ENCODE assay signal across 16 cellular contexts in the genomic region with DNA sequence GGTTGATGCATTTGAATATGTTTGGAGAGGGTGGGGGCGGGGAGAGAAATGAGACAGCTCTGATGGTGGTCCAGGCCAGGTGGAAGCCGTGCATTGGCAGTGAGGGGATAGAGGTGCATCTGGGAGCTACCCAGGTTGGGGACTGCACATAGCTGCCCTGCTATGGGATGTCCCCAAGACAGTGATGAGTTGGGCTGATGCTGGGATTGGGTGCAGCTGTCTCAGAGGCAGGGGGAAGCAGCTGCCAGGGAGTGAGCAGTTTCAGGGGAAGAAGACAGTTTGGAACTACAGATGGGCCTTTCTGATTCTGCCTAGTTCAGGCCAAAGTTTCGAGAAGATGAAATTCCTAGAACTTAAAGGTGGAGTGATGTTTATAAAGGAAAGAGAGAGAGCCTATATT. TPM values are rescaled to one million over a fixed set of nuclear protein-coding genes. Genes with fewer than 3 reads are reported as not detected.
A peak's percentile ranks its signal among the peaks of the same experiment; 100 is the strongest.
DNase-seq lines count a peak whose midpoint lies in the region; ATAC-seq, FAIRE-seq and TF ChIP-seq lines count a peak whose summit lies in the region.
"Had no signal": no experiment of that assay in that cellular context is flagged by ENCODE, and none has a peak within 500 bp of the region (broad histone marks: within the 10 kb centered on the region; RNA-seq: fewer than 3 reads in every experiment).

No MANE protein-coding gene starts in this region.

- no peak for TF ChIP-seq CTCF in SU-DHL-6 (IDR thresholded peaks at IDR 0.05; ENCODE audit: insufficient read depth, low read length, poor library complexity, severe bottlenecking)
- no peak for TF ChIP-seq CTCF in glutamatergic neuron (IDR thresholded peaks at IDR 0.05; ENCODE audit: partially characterized antibody, unreplicated experiment)
- TF ChIP-seq CTCF in neural progenitor cell (IDR thresholded peaks at IDR 0.05): no peak
- no peak for TF ChIP-seq CTCF in body of pancreas (IDR thresholded peaks at IDR 0.05)

- no peak for DNase-seq in CD4-positive, alpha-beta memory T cell
- DNase-seq in glutamatergic neuron (no peak), neural progenitor cell (ENCODE audit: low spot score) (no peak), urothelium cell line (ENCODE audit: low spot score) (no peak), NCI-H748 treated with DMSO at 0.1 percent for 48 hours (lab: John Stamatoyannopoulos, UW) (no peak), posterior vena cava (ENCODE audit: low spot score) (no peak), body of pancreas (no peak)
- DNase-seq: mesendoderm; MG63; NCI-H2107; psoas muscle; stimulated activated CD4-positive, alpha-beta T cell treated with anti-CD3 and anti-CD28 coated beads, Interleukin-2, amount 100 ng/mL, for 24 hours had no signal

- H3K4me1 Mint-ChIP-seq in CD4-positive, alpha-beta memory T cell: peaks cover 11 to 18% (median 13%) of the 10 kb centered on the region in 4 donors
- H3K4me1 Mint-ChIP-seq in glutamatergic neuron (ENCODE audit: low read depth, unreplicated experiment): peaks cover 22% of the 10 kb centered on the region
- peaks cover 13% of the 10 kb centered on the region for H3K4me1 Mint-ChIP-seq in neural progenitor cell

- FAIRE-seq in urothelium cell line (lab: Jason Lieb, UNC): no peak

- CTCF ChIA-PET in CD4-positive, alpha-beta memory T cell (lab: Charles Lee; ENCODE audit: partially characterized antibody): interaction anchor here (1.9 to 2.1 kb wide), 2 partner anchors 30 to 33 kb away, joined by 5 to 6 read pairs; no protein-coding TSS in a partner anchor

- no peak for ATAC-seq in body of pancreas

- intact Hi-C loops in CD4-positive, alpha-beta memory T cell (cut with micrococcal nuclease): no loop called here
- intact Hi-C loops in posterior vena cava (cut with DNase I) (no loop called here), body of pancreas (cut with DNase I) (no loop called here)

- no peaks in the 10 kb centered on the region for H3K36me3 Mint-ChIP-seq in CD4-positive, alpha-beta memory T cell
- H3K36me3 Mint-ChIP-seq in glutamatergic neuron (ENCODE audit: unreplicated experiment) (no peaks in the 10 kb centered on the region), neural progenitor cell (no peaks in the 10 kb centered on the region)

- 89 to 91% methylated on average over 3 of the region's 3 CpGs for WGBS in body of pancreas, 2 donors

- POLR2A ChIA-PET in CD4-positive, alpha-beta memory T cell (lab: Charles Lee; ENCODE audit: partially characterized antibody): no interaction called here

- no peaks in the 10 kb centered on the region for H4K20me1 ChIP-seq in SU-DHL-6 (ENCODE audit: low read depth, low read length)
- no peaks in the 10 kb centered on the region for H4K20me1 ChIP-seq in neural progenitor cell (ENCODE audit: low read depth)

- H3K27ac ChIP-seq in CD4-positive, alpha-beta memory T cell (ENCODE audit: low read depth, low read length): no peak overlapping the region
- H3K27ac ChIP-seq in SU-DHL-6 (ENCODE audit: low read depth, low read length) (no peak overlapping the region), neural progenitor cell (no peak overlapping the region), body of pancreas (peak overlapping the region in 1 of 4 donors; percentile 5)
- H3K27ac ChIP-seq: C4-2B, hepatocyte had no signal

- peaks cover 13% of the 10 kb centered on the region for H3K4me1 ChIP-seq in CD4-positive, alpha-beta memory T cell (ENCODE audit: insufficient read depth, low read length)
- no peaks in the 10 kb centered on the region for H3K4me1 ChIP-seq in neural progenitor cell
- no peaks in the 10 kb centered on the region for H3K4me1 ChIP-seq in body of pancreas
- H3K4me1 ChIP-seq: psoas muscle had no signal

- peak overlapping the region in 1 of 8 donors; percentile 7 for H3K4me3 Mint-ChIP-seq in CD4-positive, alpha-beta memory T cell
- peak overlapping the region; percentile 46 for H3K4me3 Mint-ChIP-seq in glutamatergic neuron (ENCODE audit: unreplicated experiment)
- H3K4me3 Mint-ChIP-seq in neural progenitor cell: no peak overlapping the region

- H3K9me2 ChIP-seq in SU-DHL-6 (replicated peaks; ENCODE audit: insufficient read depth, low read length): no peaks in the 10 kb centered on the region

- H3K4me2 ChIP-seq in SU-DHL-6 (ENCODE audit: low read depth, low read length, poor library complexity, severe bottlenecking): no peak overlapping the region
- no peak overlapping the region for H3K4me2 ChIP-seq in neural progenitor cell
- H3K4me2 ChIP-seq: hepatocyte had no signal

- H3K79me2 ChIP-seq in SU-DHL-6 (ENCODE audit: insufficient read depth, low read length) (no peaks in the 10 kb centered on the region), neural progenitor cell (ENCODE audit: low read depth) (no peaks in the 10 kb centered on the region)

- no peaks in the 10 kb centered on the region for H3K27me3 ChIP-seq in CD4-positive, alpha-beta memory T cell (ENCODE audit: insufficient read depth, low read length)
- no peaks in the 10 kb centered on the region for H3K27me3 ChIP-seq in SU-DHL-6 (ENCODE audit: low read length)
- H3K27me3 ChIP-seq in neural progenitor cell: no peaks in the 10 kb centered on the region
- H3K27me3 ChIP-seq in body of pancreas: no peaks in the 10 kb centered on the region
- H3K27me3 ChIP-seq: hepatocyte, MG63 had no signal

- H3F3A ChIP-seq in SU-DHL-6 (ENCODE audit: insufficient read depth) (no peaks in the 10 kb centered on the region), neural progenitor cell (ENCODE audit: low read depth) (no peaks in the 10 kb centered on the region)

- TF ChIP-seq POLR2A in body of pancreas (IDR thresholded peaks at IDR 0.05): no peak

- peak overlapping the region; percentile 64 for H2AFZ ChIP-seq in SU-DHL-6 (ENCODE audit: low read depth, low read length, severe bottlenecking)
- peak overlapping the region; percentile 44 for H2AFZ ChIP-seq in neural progenitor cell (replicated peaks)
- H2AFZ ChIP-seq: hepatocyte had no signal

- no peak overlapping the region for H3K4me3 ChIP-seq in CD4-positive, alpha-beta memory T cell (ENCODE audit: low read length in 2 of 2)
- H3K4me3 ChIP-seq in SU-DHL-6 (ENCODE audit: insufficient read depth, low read length, poor library complexity, severe bottlenecking): no peak overlapping the region
- H3K4me3 ChIP-seq in neural progenitor cell: no peak overlapping the region
- H3K4me3 ChIP-seq in body of pancreas: no peak overlapping the region
- H3K4me3 ChIP-seq: hepatocyte, MG63, psoas muscle had no signal

- H3K9me3 Mint-ChIP-seq in CD4-positive, alpha-beta memory T cell: no peaks in the 10 kb centered on the region
- H3K9me3 Mint-ChIP-seq in glutamatergic neuron (ENCODE audit: unreplicated experiment): peaks cover 2% of the 10 kb centered on the region
- no peaks in the 10 kb centered on the region for H3K9me3 Mint-ChIP-seq in neural progenitor cell

- H3K9ac ChIP-seq in SU-DHL-6 (ENCODE audit: low read length) (no peak overlapping the region), neural progenitor cell (no peak overlapping the region)

- H3K27me3 Mint-ChIP-seq in CD4-positive, alpha-beta memory T cell: peaks cover 0 to 2% of the 10 kb centered on the region in 2 donors
- peaks cover 6% of the 10 kb centered on the region for H3K27me3 Mint-ChIP-seq in glutamatergic neuron (ENCODE audit: unreplicated experiment)
- peaks cover 6% of the 10 kb centered on the region for H3K27me3 Mint-ChIP-seq in neural progenitor cell (ENCODE audit: insufficient read depth, low read depth)

- peak overlapping the region in 6 of 7 donors; percentile 13 to 82 (median 54) for H3K27ac Mint-ChIP-seq in CD4-positive, alpha-beta memory T cell
- H3K27ac Mint-ChIP-seq in glutamatergic neuron (ENCODE audit: unreplicated experiment) (peak overlapping the region; percentile 76), neural progenitor cell (peak overlapping the region; percentile 78)

- H3K9me3 ChIP-seq in CD4-positive, alpha-beta memory T cell (ENCODE audit: control insufficient read depth in 1 of 2, low read length in 2 of 2): no peaks in the 10 kb centered on the region
- H3K9me3 ChIP-seq in SU-DHL-6 (ENCODE audit: insufficient read depth, low read length) (no peaks in the 10 kb centered on the region), neural progenitor cell (ENCODE audit: low read depth) (no peaks in the 10 kb centered on the region), body of pancreas (no peaks in the 10 kb centered on the region)
- H3K9me3 ChIP-seq: MG63, psoas muscle had no signal

- H3K36me3 ChIP-seq in CD4-positive, alpha-beta memory T cell (ENCODE audit: insufficient read depth, low read length): no peaks in the 10 kb centered on the region
- H3K36me3 ChIP-seq in SU-DHL-6 (ENCODE audit: low read length) (no peaks in the 10 kb centered on the region), neural progenitor cell (no peaks in the 10 kb centered on the region), body of pancreas (replicated peaks in 1 of 2; ENCODE audit: insufficient read depth in 1 of 2, low read depth in 2 of 2) (no peaks in the 10 kb centered on the region)
- H3K36me3 ChIP-seq: MG63 had no signal

RNA-seq across cellular contexts. Expression of a gene that starts 23.4 kb away (rescaled TPM):
- 1 to 10 TPM; 2.4 to 2.8 TPM for total RNA-seq in CD4-positive, alpha-beta memory T cell
- not detected for polyA plus RNA-seq in CD4-positive, alpha-beta memory T cell
- total RNA-seq in glutamatergic neuron (ENCODE audit: unreplicated experiment): not detected
- total RNA-seq in neural progenitor cell (ENCODE audit: low replicate concordance): 0.07 and 0.12 TPM in 2 replicates
- total RNA-seq in posterior vena cava: 100 to 1,000 TPM in 1 of 2 donors, 10 to 100 TPM in 1; 95.3 to 171 TPM
- total RNA-seq in body of pancreas: 100 to 1,000 TPM in 1 of 2 donors, 10 to 100 TPM in 1; 33.7 to 101 TPM
- total RNA-seq: H4 had no signal

Comparison
In these comparisons a context has a peak if more than half of its experiments do, and no peak if none do; other contexts are left out.
1. RNA of a gene that starts 23.4 kb away (total RNA-seq): 95.3 to 171 TPM in posterior vena cava and 33.7 to 101 TPM in body of pancreas; 2.4 to 2.8 TPM in CD4-positive, alpha-beta memory T cell, 0.07 to 0.12 TPM in neural progenitor cell and not detected in glutamatergic neuron (single experiment); every median in the first group is over 4 times any median in the second.
2. Peak in every context shown above with its lines, with median percentiles within 50 percentile points of each other: H3K27ac Mint-ChIP-seq.